Comparison of ENCODE assay signal across 1 cellular context in genomic region chr11:64027619-64028397, GRCh38.
TF ChIP-seq lines count a peak whose summit lies in the region.

No MANE protein-coding gene starts in this region.

TF ChIP-seq in A549, 52 proteins besides CTCF, POLR2A, EP300 and RAD21 (continued from another document):
- TF ChIP-seq ELK1 (IDR thresholded peaks at IDR 0.05; ENCODE audit: low read depth, low read length) (no peak), MAX (IDR thresholded peaks at IDR 0.05) (no peak), REST (IDR thresholded peaks at IDR 0.05) (no peak)
